ENCODE assay signal across 23 cellular contexts in the genomic region with DNA sequence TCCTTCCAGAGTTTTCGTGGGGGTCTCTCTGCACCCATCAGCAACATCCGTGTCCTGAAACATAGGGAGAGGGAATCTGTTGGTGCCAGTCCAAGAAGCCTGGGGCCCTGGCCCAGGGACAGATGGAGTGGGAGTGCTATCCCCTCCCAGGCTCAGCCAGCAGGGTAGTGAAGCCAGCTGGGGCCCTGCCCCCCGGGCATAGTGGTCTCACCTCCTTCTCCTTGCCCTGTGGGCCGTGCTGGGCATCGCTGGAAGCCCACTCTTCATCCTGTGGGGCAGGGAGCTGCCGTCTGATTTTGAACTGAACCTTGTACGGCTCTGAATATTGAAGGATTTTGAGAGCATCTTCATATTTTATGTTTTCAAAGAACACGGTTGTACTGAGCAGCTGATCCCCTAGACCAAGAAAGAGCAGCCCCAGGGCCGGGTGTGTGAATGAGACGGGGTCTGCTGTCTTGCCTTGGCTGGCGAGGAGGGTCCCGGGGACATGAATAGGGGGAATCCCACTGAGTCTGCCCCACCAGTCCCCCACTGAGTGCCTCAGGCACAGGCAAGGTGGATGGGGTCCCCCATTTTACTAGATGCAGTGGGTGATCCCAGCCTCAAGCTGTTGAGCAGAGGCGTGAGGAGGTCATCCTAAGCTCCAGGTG. TPM values are rescaled to one million over a fixed set of nuclear protein-coding genes. Genes with fewer than 3 reads are reported as not detected.
"Had no signal": no experiment of that assay in that cellular context is flagged by ENCODE, and none has a peak within 500 bp of the region (broad histone marks: within the 10 kb centered on the region; RNA-seq: fewer than 3 reads in every experiment).

No MANE protein-coding gene starts in this region.

- H3K27ac ChIP-seq: esophagus muscularis mucosa, gastrocnemius medialis, ovary, right lobe of liver, testis, tibial nerve, upper lobe of right lung had no signal

- H3K4me3 ChIP-seq: esophagus muscularis mucosa, gastrocnemius medialis, mucosa of descending colon, ovary, right lobe of liver, testis, tibial nerve, upper lobe of right lung had no signal

- H3K4me3 Mint-ChIP-seq: central memory CD8-positive, alpha-beta T cell; immature natural killer cell; naive thymus-derived CD8-positive, alpha-beta T cell; stimulated activated memory B cell treated with anti-CD40 and anti-IgM and Interleukin-4, amounts not matched to agents 10 μg/mL and 1 μg/mL and 100 μg/mL, for 72 hours; stimulated activated naive CD8-positive, alpha-beta T cell treated with anti-CD3 and anti-CD28 coated beads, Interleukin-15, amount 100 ng/mL, for 72 hours had no signal

- H3K4me1 ChIP-seq: gastrocnemius medialis, right lobe of liver, testis, tibial nerve, upper lobe of right lung had no signal

- DNase-seq: effector memory CD4-positive, alpha-beta T cell; gastrocnemius medialis; immature natural killer cell; mesendoderm; naive thymus-derived CD8-positive, alpha-beta T cell; stimulated activated CD4-positive, alpha-beta T cell treated with anti-CD3 and anti-CD28 coated beads, Interleukin-15, amount 100 ng/mL, for 24 hours; stimulated activated CD4-positive, alpha-beta T cell treated with anti-CD3 and anti-CD28 coated beads, Interleukin-1b, Interleukin-23, amount 100 ng/mL, for 48 hours; stimulated activated CD4-positive, alpha-beta T cell treated with anti-CD3 and anti-CD28 coated beads, Interleukin-4, amount 100 ng/mL, for 24 hours; stimulated activated naive CD8-positive, alpha-beta T cell treated with anti-CD3 and anti-CD28 coated beads, Interleukin-15, amount 100 ng/mL, for 72 hours; testis; upper lobe of right lung had no signal

- H3K36me3 ChIP-seq: gastrocnemius medialis, ovary, right lobe of liver, upper lobe of right lung had no signal

- H3K9me3 Mint-ChIP-seq: central memory CD8-positive, alpha-beta T cell; immature natural killer cell; naive thymus-derived CD8-positive, alpha-beta T cell; stimulated activated memory B cell treated with anti-CD40 and anti-IgM and Interleukin-4, amounts not matched to agents 10 μg/mL and 1 μg/mL and 100 μg/mL, for 72 hours; stimulated activated naive CD8-positive, alpha-beta T cell treated with anti-CD3 and anti-CD28 coated beads, Interleukin-15, amount 100 ng/mL, for 72 hours had no signal

- H3K27ac Mint-ChIP-seq: immature natural killer cell; progenitor cell of endocrine pancreas; stimulated activated memory B cell treated with anti-CD40 and anti-IgM and Interleukin-4, amounts not matched to agents 10 μg/mL and 1 μg/mL and 100 μg/mL, for 72 hours had no signal

- ATAC-seq: gastrocnemius medialis; mucosa of descending colon; naive thymus-derived CD8-positive, alpha-beta T cell; stimulated activated memory B cell treated with anti-CD40 and anti-IgM and Interleukin-4, amounts not matched to agents 10 μg/mL and 1 μg/mL and 100 μg/mL, for 72 hours; stimulated activated naive CD8-positive, alpha-beta T cell treated with anti-CD3 and anti-CD28 coated beads, Interleukin-15, amount 100 ng/mL, for 72 hours had no signal

- H3K27me3 ChIP-seq: esophagus muscularis mucosa, ovary, testis, upper lobe of right lung had no signal

- H3K4me1 Mint-ChIP-seq: central memory CD8-positive, alpha-beta T cell; immature natural killer cell; naive thymus-derived CD8-positive, alpha-beta T cell; stimulated activated memory B cell treated with anti-CD40 and anti-IgM and Interleukin-4, amounts not matched to agents 10 μg/mL and 1 μg/mL and 100 μg/mL, for 72 hours; stimulated activated naive CD8-positive, alpha-beta T cell treated with anti-CD3 and anti-CD28 coated beads, Interleukin-15, amount 100 ng/mL, for 72 hours had no signal

- H3K9me3 ChIP-seq: esophagus muscularis mucosa, gastrocnemius medialis, mucosa of descending colon, ovary, right lobe of liver, testis, upper lobe of right lung had no signal

- H3K36me3 Mint-ChIP-seq: immature natural killer cell; naive thymus-derived CD8-positive, alpha-beta T cell; stimulated activated memory B cell treated with anti-CD40 and anti-IgM and Interleukin-4, amounts not matched to agents 10 μg/mL and 1 μg/mL and 100 μg/mL, for 72 hours had no signal

RNA-seq across cellular contexts. Expression of a gene that starts 23.3 kb away (rescaled TPM):
- total RNA-seq: naive thymus-derived CD8-positive, alpha-beta T cell had no signal
- polyA plus RNA-seq: immature natural killer cell; naive thymus-derived CD8-positive, alpha-beta T cell had no signal

RNA-seq across cellular contexts. Expression of a gene that starts 30.2 kb away (rescaled TPM):
- total RNA-seq: fibroblast of villous mesenchyme, gastrocnemius medialis, lung microvascular endothelial cell had no signal
- polyA plus RNA-seq: keratinocyte, neural cell had no signal
